10 cellular contexts compared by ENCODE assay signal in genomic region chr2:222295368-222296041, GRCh38. TPM values are rescaled to one million over a fixed set of nuclear protein-coding genes. Genes with fewer than 3 reads are reported as not detected.
DNase-seq lines count a peak whose midpoint lies in the region; ATAC-seq lines count a peak whose summit lies in the region.
"Had no signal": no experiment of that assay in that cellular context is flagged by ENCODE, and none has a peak within 500 bp of the region (broad histone marks: within the 10 kb centered on the region; RNA-seq: fewer than 3 reads in every experiment).

No MANE protein-coding gene starts in this region.

- H3K27ac Mint-ChIP-seq in activated CD4-positive, alpha-beta T cell treated with anti-CD3 and anti-CD28 coated beads for 36 hours = no peak overlapping the region
- H3K27ac Mint-ChIP-seq in activated T-helper 2 cell treated with anti-CD3 and anti-CD28 coated beads, Interferon-gamma antibody, Interleukin-2, Interleukin-4, amounts not matched to agents 10 μg/mL and 5 μg/mL and 100 μg/mL, durations not matched to agents 14 hours and 24 hours and 36 hours = peak overlapping the region; percentile 70
- no peak overlapping the region for H3K27ac Mint-ChIP-seq in stimulated activated effector memory CD8-positive, alpha-beta T cell treated with anti-CD3 and anti-CD28 coated beads, Interleukin-12 subunit alpha, Interleukin-12 subunit beta, amount 100 ng/mL, for 72 hours

- H3K27me3 Mint-ChIP-seq in activated CD4-positive, alpha-beta T cell treated with anti-CD3 and anti-CD28 coated beads for 36 hours = peaks cover 85% of the 10 kb centered on the region
- peaks cover 92% of the 10 kb centered on the region for H3K27me3 Mint-ChIP-seq in activated T-helper 2 cell treated with anti-CD3 and anti-CD28 coated beads, Interferon-gamma antibody, Interleukin-2, Interleukin-4, amounts not matched to agents 10 μg/mL and 5 μg/mL and 100 μg/mL, durations not matched to agents 14 hours and 24 hours and 36 hours (ENCODE audit: low read depth)

- intact Hi-C loops in activated CD4-positive, alpha-beta T cell treated with anti-CD3 and anti-CD28 coated beads for 36 hours (cut with DNase I, micrococcal nuclease) = loop anchor here in 1 of 2 experiments (2.0 kb wide), 1 partner anchor 15 kb away; no protein-coding TSS in a partner anchor
- intact Hi-C loops in activated T-helper 2 cell treated with anti-CD3 and anti-CD28 coated beads, Interferon-gamma antibody, Interleukin-2, Interleukin-4, amounts not matched to agents 10 μg/mL and 5 μg/mL and 100 μg/mL, durations not matched to agents 14 hours and 24 hours and 36 hours (cut with micrococcal nuclease) = loop anchor here (2.0 to 5.0 kb wide), 2 partner anchors 17 to 238 kb away; no protein-coding TSS in a partner anchor

- peak overlapping the region; percentile 34; the same call in 1 of the 2 replicates for H3K4me3 ChIP-seq in iPS-18c (ENCODE audit: insufficient read depth, low read depth, low read length)

- H3K9me3 Mint-ChIP-seq in activated CD4-positive, alpha-beta T cell treated with anti-CD3 and anti-CD28 coated beads for 36 hours (ENCODE audit: low read depth) = no peaks in the 10 kb centered on the region
- H3K9me3 Mint-ChIP-seq in activated T-helper 2 cell treated with anti-CD3 and anti-CD28 coated beads, Interferon-gamma antibody, Interleukin-2, Interleukin-4, amounts not matched to agents 10 μg/mL and 5 μg/mL and 100 μg/mL, durations not matched to agents 14 hours and 24 hours and 36 hours = peaks cover 4% of the 10 kb centered on the region
- peaks cover 4% of the 10 kb centered on the region for H3K9me3 Mint-ChIP-seq in stimulated activated effector memory CD8-positive, alpha-beta T cell treated with anti-CD3 and anti-CD28 coated beads, Interleukin-12 subunit alpha, Interleukin-12 subunit beta, amount 100 ng/mL, for 72 hours

- H3K4me1 Mint-ChIP-seq in activated CD4-positive, alpha-beta T cell treated with anti-CD3 and anti-CD28 coated beads for 36 hours = peaks cover 34% of the 10 kb centered on the region
- peaks cover 24% of the 10 kb centered on the region for H3K4me1 Mint-ChIP-seq in activated T-helper 2 cell treated with anti-CD3 and anti-CD28 coated beads, Interferon-gamma antibody, Interleukin-2, Interleukin-4, amounts not matched to agents 10 μg/mL and 5 μg/mL and 100 μg/mL, durations not matched to agents 14 hours and 24 hours and 36 hours (ENCODE audit: low read depth)
- H3K4me1 Mint-ChIP-seq in stimulated activated effector memory CD8-positive, alpha-beta T cell treated with anti-CD3 and anti-CD28 coated beads, Interleukin-12 subunit alpha, Interleukin-12 subunit beta, amount 100 ng/mL, for 72 hours = peaks cover 17% of the 10 kb centered on the region

- POLR2A ChIA-PET in activated CD4-positive, alpha-beta T cell treated with anti-CD3 and anti-CD28 coated beads for 36 hours (lab: Charles Lee) = no interaction called here

- no peak for ATAC-seq in activated CD4-positive, alpha-beta T cell treated with anti-CD3 and anti-CD28 coated beads for 36 hours
- no peak for ATAC-seq in stimulated activated effector memory CD8-positive, alpha-beta T cell treated with anti-CD3 and anti-CD28 coated beads, Interleukin-12 subunit alpha, Interleukin-12 subunit beta, amount 100 ng/mL, for 72 hours
- no peak for ATAC-seq in GM19328 (IDR thresholded peaks at IDR 0.05; ENCODE audit: unreplicated experiment)
- ATAC-seq in HG03354 (IDR thresholded peaks at IDR 0.05; ENCODE audit: poor library complexity, severe bottlenecking, unreplicated experiment) = no peak

- H3K9me3 ChIP-seq in iPS-18c (ENCODE audit: control insufficient read depth, insufficient read depth, low read length) = no peaks in the 10 kb centered on the region

- no peak for DNase-seq in activated CD4-positive, alpha-beta T cell treated with anti-CD3 and anti-CD28 coated beads for 36 hours
- no peak for DNase-seq in activated CD4-positive, alpha-beta T cell treated with anti-CD3 and anti-CD28 coated beads, Interleukin-2, amount 50 U/mL, for 1 hour
- no peak for DNase-seq in activated T-helper 2 cell treated with anti-CD3 and anti-CD28 coated beads, Interferon-gamma antibody, Interleukin-2, Interleukin-4, amounts not matched to agents 10 μg/mL and 5 μg/mL and 100 μg/mL, durations not matched to agents 14 hours and 24 hours and 36 hours (ENCODE audit: low spot score)
- DNase-seq in stimulated activated effector memory CD8-positive, alpha-beta T cell treated with anti-CD3 and anti-CD28 coated beads, Interleukin-12 subunit alpha, Interleukin-12 subunit beta, amount 100 ng/mL, for 72 hours (ENCODE audit: low spot score in 2 of 2) = no peak
- no peak for DNase-seq in NCI-H2081 treated with DMSO at 0.1 percent for 48 hours (lab: John Stamatoyannopoulos, UW)
- DNase-seq: head of caudate nucleus; stimulated activated CD4-positive, alpha-beta T cell treated with anti-CD3 and anti-CD28 coated beads, Interleukin-4, amount 100 ng/mL, for 4 hours had no signal

- CTCF ChIA-PET in activated CD4-positive, alpha-beta T cell treated with anti-CD3 and anti-CD28 coated beads for 36 hours (lab: Charles Lee) = interaction anchor here (0.6 to 0.7 kb wide), 2 partner anchors 270 to 983 kb away, joined by 3 read pairs; no protein-coding TSS in a partner anchor

- H3K4me3 Mint-ChIP-seq in activated CD4-positive, alpha-beta T cell treated with anti-CD3 and anti-CD28 coated beads for 36 hours = peak overlapping the region; percentile 36
- H3K4me3 Mint-ChIP-seq in activated T-helper 2 cell treated with anti-CD3 and anti-CD28 coated beads, Interferon-gamma antibody, Interleukin-2, Interleukin-4, amounts not matched to agents 10 μg/mL and 5 μg/mL and 100 μg/mL, durations not matched to agents 14 hours and 24 hours and 36 hours (ENCODE audit: low read depth) = peak overlapping the region; percentile 33
- peak overlapping the region; percentile 35 for H3K4me3 Mint-ChIP-seq in stimulated activated effector memory CD8-positive, alpha-beta T cell treated with anti-CD3 and anti-CD28 coated beads, Interleukin-12 subunit alpha, Interleukin-12 subunit beta, amount 100 ng/mL, for 72 hours

- H3K36me3 Mint-ChIP-seq in activated CD4-positive, alpha-beta T cell treated with anti-CD3 and anti-CD28 coated beads for 36 hours (ENCODE audit: low read depth) = peaks cover 2% of the 10 kb centered on the region
- peaks cover 8% of the 10 kb centered on the region for H3K36me3 Mint-ChIP-seq in activated T-helper 2 cell treated with anti-CD3 and anti-CD28 coated beads, Interferon-gamma antibody, Interleukin-2, Interleukin-4, amounts not matched to agents 10 μg/mL and 5 μg/mL and 100 μg/mL, durations not matched to agents 14 hours and 24 hours and 36 hours (ENCODE audit: low read depth)
- peaks cover 22% of the 10 kb centered on the region for H3K36me3 Mint-ChIP-seq in stimulated activated effector memory CD8-positive, alpha-beta T cell treated with anti-CD3 and anti-CD28 coated beads, Interleukin-12 subunit alpha, Interleukin-12 subunit beta, amount 100 ng/mL, for 72 hours

RNA-seq across cellular contexts. Expression of gene PAX3, which starts 3.3 kb away (rescaled TPM):
- total RNA-seq in activated CD4-positive, alpha-beta T cell treated with anti-CD3 and anti-CD28 coated beads for 36 hours = not detected
- not detected in 2 replicates for total RNA-seq in activated T-helper 2 cell treated with anti-CD3 and anti-CD28 coated beads, Interferon-gamma antibody, Interleukin-2, Interleukin-4, amounts not matched to agents 10 μg/mL and 5 μg/mL and 100 μg/mL, durations not matched to agents 14 hours and 24 hours and 36 hours
